ENCODE assay signal across 1 cellular context in genomic region chr5:147822686-147823491, GRCh38.
TF ChIP-seq lines count a peak whose summit lies in the region.

No MANE protein-coding gene starts in this region.

TF ChIP-seq in GM12878, 131 proteins besides CTCF, POLR2A, EP300 and RAD21 (continued from another document):
- TF ChIP-seq ATF2 (IDR thresholded peaks at IDR 0.05; ENCODE audit: low read length) (no peak), RCOR1 (conservative IDR thresholded peaks at IDR 0.05; ENCODE audit: low read depth, low read length) (no peak), BMI1 (IDR thresholded peaks at IDR 0.05; ENCODE audit: borderline replicate concordance) (no peak)
